14 cellular contexts compared by ENCODE assay signal in genomic region chr7:78175330-78175729, GRCh38.
DNase-seq lines count a peak whose midpoint lies in the region; ATAC-seq and TF ChIP-seq lines count a peak whose summit lies in the region.
"Had no signal": no experiment of that assay in that cellular context is flagged by ENCODE, and none has a peak within 500 bp of the region (broad histone marks: within the 10 kb centered on the region; RNA-seq: fewer than 3 reads in every experiment).

No MANE protein-coding gene starts in this region.

- no peaks in the 10 kb centered on the region for H3K27me3 ChIP-seq in ascending aorta
- H3K27me3 ChIP-seq in tibial artery, result no peaks in the 10 kb centered on the region
- H3K27me3 ChIP-seq in upper lobe of left lung, result no peaks in the 10 kb centered on the region

- peaks cover 3% of the 10 kb centered on the region for H3K36me3 Mint-ChIP-seq in nephron (ENCODE audit: low read depth)
- H3K36me3 Mint-ChIP-seq: CD8-positive, alpha-beta memory T cell had no signal

- H3K4me3 ChIP-seq in ascending aorta (no peak overlapping the region), tibial artery (no peak overlapping the region), upper lobe of left lung (no peak overlapping the region)
- H3K4me3 ChIP-seq: GM23338 had no signal

- TF ChIP-seq EP300 in upper lobe of left lung (IDR thresholded peaks at IDR 0.05), result no peak

- H3K27ac Mint-ChIP-seq in nephron, result peak overlapping the region; percentile 83 to 91 (median 84)
- H3K27ac Mint-ChIP-seq: CD8-positive, alpha-beta memory T cell; GM23338 had no signal

- TF ChIP-seq POLR2A in upper lobe of left lung (IDR thresholded peaks at IDR 0.05), result no peak

- TF ChIP-seq CTCF in ascending aorta (IDR thresholded peaks at IDR 0.05) (no peak), nephron (IDR thresholded peaks at IDR 0.05; ENCODE audit: unreplicated experiment in 3 of 3) (no peak), tibial artery (IDR thresholded peaks at IDR 0.05) (no peak), upper lobe of left lung (IDR thresholded peaks at IDR 0.05) (no peak)

- peaks cover 58% of the 10 kb centered on the region for H3K4me1 Mint-ChIP-seq in nephron
- H3K4me1 Mint-ChIP-seq: CD8-positive, alpha-beta memory T cell had no signal

- H3K4me1 ChIP-seq in ascending aorta (peaks cover 16 to 21% of the 10 kb centered on the region in 2 donors), tibial artery (peaks cover 0 to 61% (median 23%) of the 10 kb centered on the region in 4 donors), upper lobe of left lung (peaks cover 0 to 6% (median 3%) of the 10 kb centered on the region in 4 donors)
- H3K4me1 ChIP-seq: Caco-2 had no signal

- H3K9me3 Mint-ChIP-seq in nephron, result no peaks in the 10 kb centered on the region
- H3K9me3 Mint-ChIP-seq: CD8-positive, alpha-beta memory T cell; GM23338 had no signal

- H3K27ac ChIP-seq in ascending aorta (peak overlapping the region; percentile 78 to 86), tibial artery (peak overlapping the region; percentile 69 to 74), upper lobe of left lung (no peak overlapping the region)
- H3K27ac ChIP-seq: HL-60 had no signal

- no peak for DNase-seq in ascending aorta (ENCODE audit: low spot score in 2 of 2)
- DNase-seq in tibial artery, result no peak
- DNase-seq in RKO (ENCODE audit: low spot score), result no peak
- no peak for DNase-seq in upper lobe of left lung
- DNase-seq: Caco-2; CD8-positive, alpha-beta memory T cell; DND-41; GDM1; H7 had no signal

- H3K27me3 Mint-ChIP-seq in nephron (ENCODE audit: low read depth), result no peaks in the 10 kb centered on the region

- WGBS in upper lobe of left lung, 2 donors, result 45 to 87% methylated on average over 1 to 4 of the region's 4 CpGs

- ATAC-seq in HG02571 (IDR thresholded peaks at IDR 0.05; ENCODE audit: unreplicated experiment), result no peak
- no peak for ATAC-seq in upper lobe of left lung (ENCODE audit: low FRiP score in 2 of 2)
- ATAC-seq in GM19023 (IDR thresholded peaks at IDR 0.05; ENCODE audit: unreplicated experiment), result no peak
- ATAC-seq: GM23338 had no signal

- intact Hi-C loops in ascending aorta (cut with DNase I), result no loop called here
- intact Hi-C loops in tibial artery (cut with DNase I; ENCODE audit: low total_unique reads), result no loop called here

- H3K4me3 Mint-ChIP-seq in nephron, result no peak overlapping the region
- H3K4me3 Mint-ChIP-seq: CD8-positive, alpha-beta memory T cell; GM23338 had no signal

- H3K9me3 ChIP-seq in ascending aorta (no peaks in the 10 kb centered on the region), tibial artery (no peaks in the 10 kb centered on the region), upper lobe of left lung (no peaks in the 10 kb centered on the region)
- H3K9me3 ChIP-seq: Caco-2 had no signal

- H3K36me3 ChIP-seq in ascending aorta (no peaks in the 10 kb centered on the region), tibial artery (no peaks in the 10 kb centered on the region), upper lobe of left lung (no peaks in the 10 kb centered on the region)

Comparison
In these comparisons a context has a peak if more than half of its experiments do, and no peak if none do; other contexts are left out.
1. H3K27ac ChIP-seq: peak in ascending aorta (2 of 2) and tibial artery (2 of 2); none in upper lobe of left lung (0 of 4).